Comparison of ENCODE assay signal across 17 cellular contexts in genomic region chr9:113583511-113584470, GRCh38.
DNase-seq lines count a peak whose midpoint lies in the region; ATAC-seq, FAIRE-seq and TF ChIP-seq lines count a peak whose summit lies in the region.
"Had no signal": no experiment of that assay in that cellular context is flagged by ENCODE, and none has a peak within 500 bp of the region (broad histone marks: within the 10 kb centered on the region; RNA-seq: fewer than 3 reads in every experiment).

No MANE protein-coding gene starts in this region.

- peaks cover 0 to 29% (median 12%) of the 10 kb centered on the region in 4 donors for H3K4me1 ChIP-seq in right lobe of liver
- peaks cover 21% of the 10 kb centered on the region for H3K4me1 ChIP-seq in HepG2 (ENCODE audit: insufficient read depth, low read length)
- H3K4me1 ChIP-seq in lung (ENCODE audit: control insufficient read depth in 2 of 2, insufficient read depth in 2 of 2, low read length in 2 of 2), result peaks cover 23 to 55% of the 10 kb centered on the region in 2 donors
- H3K4me1 ChIP-seq in aorta (ENCODE audit: control insufficient read depth in 1 of 2, insufficient read depth in 2 of 2, low read length in 2 of 2), result peaks cover 3 to 7% of the 10 kb centered on the region in 2 donors
- peaks cover 16% of the 10 kb centered on the region for H3K4me1 ChIP-seq in smooth muscle cell (ENCODE audit: low read depth)
- H3K4me1 ChIP-seq: parathyroid adenoma had no signal

- no peaks in the 10 kb centered on the region for H4K20me1 ChIP-seq in HepG2 (ENCODE audit: insufficient read depth, low read length)
- no peaks in the 10 kb centered on the region for H4K20me1 ChIP-seq in smooth muscle cell (ENCODE audit: low read depth)

- POLR2A ChIA-PET in HepG2 (lab: Yijun Ruan, JAX), result no interaction called here

- H3K36me3 Mint-ChIP-seq in activated naive CD8-positive, alpha-beta T cell treated with anti-CD3 and anti-CD28 coated beads for 36 hours, result peaks cover 36% of the 10 kb centered on the region

- H3K79me2 ChIP-seq in HepG2 (ENCODE audit: insufficient read depth, low read length), result no peaks in the 10 kb centered on the region
- no peaks in the 10 kb centered on the region for H3K79me2 ChIP-seq in smooth muscle cell (ENCODE audit: low read depth)
- H3K79me2 ChIP-seq: parathyroid adenoma had no signal

- TF ChIP-seq POLR2A in right lobe of liver (IDR thresholded peaks at IDR 0.05) (no peak), HepG2 (IDR thresholded peaks at IDR 0.05; ENCODE audit: insufficient read depth in 1 of 2, low read depth in 2 of 2, low read length in 2 of 2) (no peak)

- H3K27me3 Mint-ChIP-seq in activated naive CD8-positive, alpha-beta T cell treated with anti-CD3 and anti-CD28 coated beads for 36 hours, result no peaks in the 10 kb centered on the region

- no peak overlapping the region for H2AFZ ChIP-seq in HepG2 (ENCODE audit: low read length)
- no peak overlapping the region for H2AFZ ChIP-seq in smooth muscle cell (ENCODE audit: low read depth)
- H2AFZ ChIP-seq: parathyroid adenoma had no signal

- no TSS peak for BruUV-seq in HepG2 (replicated peaks; lab: Mats Ljungman, UMichigan)

- peak in 2 of 3 donors; percentile 40 to 47 for DNase-seq in right lobe of liver
- DNase-seq in HepG2 (ENCODE audit: low spot score), result no peak
- no peak for DNase-seq in activated naive CD8-positive, alpha-beta T cell treated with anti-CD3 and anti-CD28 coated beads for 36 hours
- DNase-seq in lung (ENCODE audit: low spot score), result no peak
- DNase-seq in aorta, result no peak
- DNase-seq in smooth muscle cell (lab: John Stamatoyannopoulos, UW; ENCODE audit: unreplicated experiment), result no peak
- DNase-seq: activated CD4-positive, CD25-positive, alpha-beta regulatory T cell; amygdala; HCEC 1CT; islet precursor cell; NCI-H2081; NCI-H69 had no signal

- H3F3A ChIP-seq in smooth muscle cell (ENCODE audit: low read depth), result peaks cover 7% of the 10 kb centered on the region

- no peak for FAIRE-seq in HepG2 (lab: Jason Lieb, UNC)
- FAIRE-seq: D721Med had no signal

- H3K9ac ChIP-seq in HepG2 (ENCODE audit: insufficient read depth, low read depth, low read length) (no peak overlapping the region), smooth muscle cell (ENCODE audit: low read depth) (no peak overlapping the region)
- H3K9ac ChIP-seq: parathyroid adenoma had no signal

- H3K4me3 ChIP-seq in right lobe of liver (no peak overlapping the region), HepG2 (replicated peaks in 1 of 3; ENCODE audit: insufficient read depth in 1 of 3, low read depth in 2 of 3, low read length in 3 of 3) (no peak overlapping the region), lung (no peak overlapping the region), aorta (ENCODE audit: low read length in 2 of 2) (no peak overlapping the region), smooth muscle cell (no peak overlapping the region)
- H3K4me3 ChIP-seq: mucosa of descending colon had no signal

- no CpG with 5 or more reads among the region's 31 CpGs for WGBS in right lobe of liver (ENCODE audit: insufficient coverage, low coverage, low lambda C conversion rate, missing lambda C conversion rate)
- WGBS in HepG2 (ENCODE audit: low lambda C conversion rate), result 98% methylated on average over 28 of the region's 31 CpGs
- 95 to 96% methylated on average over 31 of the region's 31 CpGs for WGBS in lung, 2 donors
- 90 to 94% methylated on average over 31 of the region's 31 CpGs for WGBS in aorta, 2 donors
- WGBS in smooth muscle cell (ENCODE audit: low lambda C conversion rate), result 94% methylated on average over 31 of the region's 31 CpGs

- intact Hi-C loops in right lobe of liver (cut with DNase I) (loop anchor here in 1 of 2 donors (10.0 kb wide), 1 partner anchor 59 kb away; no protein-coding TSS in a partner anchor), HepG2 (cut with micrococcal nuclease; ENCODE audit: unreplicated experiment) (no loop called here), aorta (cut with DNase I) (loop anchor here in 1 of 2 donors (5.0 kb wide), 1 partner anchor 121 kb away; the partner anchor contains the start of gene RGS3)

- ATAC-seq in right lobe of liver (no peak), HepG2 (no peak), lung (ENCODE audit: insufficient read depth, low FRiP score) (no peak), aorta (ENCODE audit: low FRiP score) (no peak), GM21786 (IDR thresholded peaks at IDR 0.05; ENCODE audit: unreplicated experiment) (no peak)
- no peak for ATAC-seq in activated CD4-positive, CD25-positive, alpha-beta regulatory T cell treated with anti-CD3 and anti-CD28 coated beads, Interleukin-2, amount 50 U/mL, for 24 hours
- ATAC-seq: mucosa of descending colon had no signal

- CTCF ChIA-PET in HepG2 (lab: Yijun Ruan, JAX; ENCODE audit: low intra/inter-chr PET ratio, low total read pairs), result no interaction called here

- H3K9me3 ChIP-seq in right lobe of liver, result no peaks in the 10 kb centered on the region
- H3K9me3 ChIP-seq in HepG2 (ENCODE audit: low read length), result no peaks in the 10 kb centered on the region
- H3K9me3 ChIP-seq in lung (ENCODE audit: control insufficient read depth in 2 of 2, insufficient read depth in 1 of 2, low read length in 1 of 2), result no peaks in the 10 kb centered on the region
- H3K9me3 ChIP-seq in aorta (ENCODE audit: control insufficient read depth, low read length), result no peaks in the 10 kb centered on the region
- no peaks in the 10 kb centered on the region for H3K9me3 ChIP-seq in smooth muscle cell (replicated peaks; ENCODE audit: low read depth)
- H3K9me3 ChIP-seq: mucosa of descending colon had no signal

- no peak overlapping the region for H3K4me2 ChIP-seq in HepG2 (ENCODE audit: low read depth, low read length)
- H3K4me2 ChIP-seq in smooth muscle cell, result no peak overlapping the region

- TF ChIP-seq EP300 in HepG2 (IDR thresholded peaks at IDR 0.05; ENCODE audit: low read depth in 2 of 2, low read length in 2 of 2) (no peak), HepG2 (CRISPR knock-in tag; IDR thresholded peaks at IDR 0.05; ENCODE audit: borderline replicate concordance) (no peak)

- H3K27me3 ChIP-seq in right lobe of liver (no peaks in the 10 kb centered on the region), HepG2 (ENCODE audit: control insufficient read depth in 1 of 2, insufficient read depth in 2 of 2, low read length in 2 of 2) (no peaks in the 10 kb centered on the region), lung (ENCODE audit: control insufficient read depth, insufficient read depth) (no peaks in the 10 kb centered on the region), aorta (ENCODE audit: control insufficient read depth in 1 of 2, insufficient read depth in 2 of 2, low read length in 1 of 2) (no peaks in the 10 kb centered on the region), smooth muscle cell (ENCODE audit: low read depth) (no peaks in the 10 kb centered on the region)

- no peak for TF ChIP-seq RAD21 in HepG2 (CRISPR knock-in tag; IDR thresholded peaks at IDR 0.05)

- no peak for TF ChIP-seq CTCF in right lobe of liver (IDR thresholded peaks at IDR 0.05)
- TF ChIP-seq CTCF in HepG2 (CRISPR knock-in tag; IDR thresholded peaks at IDR 0.05), result no peak
- no peak for TF ChIP-seq CTCF in lung (IDR thresholded peaks at IDR 0.05; ENCODE audit: control extremely low read depth, extremely low read depth)
- TF ChIP-seq CTCF in smooth muscle cell (IDR thresholded peaks at IDR 0.05; ENCODE audit: borderline replicate concordance, insufficient read depth, poor library complexity, severe bottlenecking), result no peak

- H3K36me3 ChIP-seq in right lobe of liver (peaks cover 0 to 8% (median 0%) of the 10 kb centered on the region in 4 donors), HepG2 (replicated peaks in 1 of 2; ENCODE audit: control insufficient read depth in 1 of 2, insufficient read depth in 2 of 2, low read length in 2 of 2) (peaks cover 10 to 40% of the 10 kb centered on the region in 2 experiments; a peak in 4 of 5 replicates), lung (ENCODE audit: control insufficient read depth in 2 of 2, insufficient read depth in 2 of 2, low read length in 2 of 2) (peaks cover 3 to 18% of the 10 kb centered on the region in 2 donors), aorta (ENCODE audit: control insufficient read depth in 1 of 2, insufficient read depth in 2 of 2, low read length in 1 of 2) (peaks cover 0 to 6% of the 10 kb centered on the region in 2 donors), smooth muscle cell (ENCODE audit: low read depth) (no peaks in the 10 kb centered on the region)

- H3K4me3 Mint-ChIP-seq in activated naive CD8-positive, alpha-beta T cell treated with anti-CD3 and anti-CD28 coated beads for 36 hours, result no peak overlapping the region

- in situ Hi-C loops in HepG2 (cut with HindIII; ENCODE audit: extremely low pct_ligation_motif_present, low pct_unique_long_range_greater_than_20kb), result no loop called here

- peak overlapping the region; percentile 78 for H3K27ac Mint-ChIP-seq in activated naive CD8-positive, alpha-beta T cell treated with anti-CD3 and anti-CD28 coated beads for 36 hours

- H3K4me1 Mint-ChIP-seq in activated naive CD8-positive, alpha-beta T cell treated with anti-CD3 and anti-CD28 coated beads for 36 hours, result peaks cover 74% of the 10 kb centered on the region

- H3K27ac ChIP-seq in right lobe of liver (no peak overlapping the region), HepG2 (ENCODE audit: extremely low read length, insufficient read depth, low read length) (no peak overlapping the region), lung (ENCODE audit: low read depth in 1 of 2, low read length in 1 of 2) (peak overlapping the region; percentile 12 to 41), aorta (ENCODE audit: low read depth in 1 of 2, low read length in 2 of 2) (peak overlapping the region; percentile 23 to 39), smooth muscle cell (ENCODE audit: low read depth) (no peak overlapping the region)
- H3K27ac ChIP-seq: parathyroid adenoma had no signal

- H3K9me3 Mint-ChIP-seq in activated naive CD8-positive, alpha-beta T cell treated with anti-CD3 and anti-CD28 coated beads for 36 hours, result no peaks in the 10 kb centered on the region

TF ChIP-seq in HepG2, 621 proteins besides CTCF, POLR2A, EP300 and RAD21 (continues in another document):
- TF ChIP-seq, protein P1, sequence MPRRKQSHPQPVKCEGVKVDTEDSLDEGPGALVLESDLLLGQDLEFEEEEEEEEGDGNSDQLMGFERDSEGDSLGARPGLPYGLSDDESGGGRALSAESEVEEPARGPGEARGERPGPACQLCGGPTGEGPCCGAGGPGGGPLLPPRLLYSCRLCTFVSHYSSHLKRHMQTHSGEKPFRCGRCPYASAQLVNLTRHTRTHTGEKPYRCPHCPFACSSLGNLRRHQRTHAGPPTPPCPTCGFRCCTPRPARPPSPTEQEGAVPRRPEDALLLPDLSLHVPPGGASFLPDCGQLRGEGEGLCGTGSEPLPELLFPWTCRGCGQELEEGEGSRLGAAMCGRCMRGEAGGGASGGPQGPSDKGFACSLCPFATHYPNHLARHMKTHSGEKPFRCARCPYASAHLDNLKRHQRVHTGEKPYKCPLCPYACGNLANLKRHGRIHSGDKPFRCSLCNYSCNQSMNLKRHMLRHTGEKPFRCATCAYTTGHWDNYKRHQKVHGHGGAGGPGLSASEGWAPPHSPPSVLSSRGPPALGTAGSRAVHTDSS (CRISPR knock-in tag; conservative IDR thresholded peaks at IDR 0.05), result no peak
- TF ChIP-seq ZMYM4 (CRISPR knock-in tag; IDR thresholded peaks at IDR 0.05) (no peak), ZNF850 (CRISPR knock-in tag; conservative IDR thresholded peaks at IDR 0.05) (no peak), MTA3 (CRISPR knock-in tag; IDR thresholded peaks at IDR 0.05) (no peak), ZNF749 (CRISPR knock-in tag; IDR thresholded peaks at IDR 0.05; ENCODE audit: borderline replicate concordance) (no peak)

Comparison
In these comparisons a context has a peak if more than half of its experiments do, and no peak if none do; other contexts are left out.
1. DNase-seq: peak in right lobe of liver (2 of 3); none in HepG2 (single experiment), activated naive CD8-positive, alpha-beta T cell treated with anti-CD3 and anti-CD28 coated beads for 36 hours (single experiment), lung (single experiment), aorta (0 of 2) and smooth muscle cell (single experiment).
2. H3K27ac ChIP-seq: peak in lung (2 of 2) and aorta (2 of 2); none in right lobe of liver (0 of 3), HepG2 (single experiment) and smooth muscle cell (single experiment).